ENCODE assay signal across 20 cellular contexts in the genomic region with DNA sequence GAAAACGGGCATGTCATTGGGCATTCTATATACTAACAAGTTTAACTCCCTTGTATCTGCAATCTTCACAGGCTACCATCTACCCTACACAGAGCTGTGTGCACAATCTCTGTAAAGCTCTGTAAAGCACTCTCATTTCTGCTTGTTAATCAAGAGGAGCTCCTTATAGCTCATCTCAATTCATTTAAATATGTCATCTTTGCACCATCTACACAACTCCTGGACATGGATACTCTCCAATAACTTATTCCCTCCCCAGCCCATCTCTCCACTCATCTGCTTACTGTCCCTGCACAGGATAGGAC.
A peak's percentile ranks its signal among the peaks of the same experiment; 100 is the strongest.
DNase-seq lines count a peak whose midpoint lies in the region; ATAC-seq and TF ChIP-seq lines count a peak whose summit lies in the region.
"Had no signal": no experiment of that assay in that cellular context is flagged by ENCODE, and none has a peak within 500 bp of the region (broad histone marks: within the 10 kb centered on the region; RNA-seq: fewer than 3 reads in every experiment).

No MANE protein-coding gene starts in this region.

- no peak for ATAC-seq in GM21737 (IDR thresholded peaks at IDR 0.05; ENCODE audit: unreplicated experiment)
- ATAC-seq in HG03520 (IDR thresholded peaks at IDR 0.05; ENCODE audit: unreplicated experiment) = no peak
- ATAC-seq: Panc1; stimulated activated naive B cell treated with anti-CD40 and anti-IgM and Interleukin-4, amounts not matched to agents 10 μg/mL and 1 μg/mL and 100 μg/mL, for 72 hours; upper lobe of right lung had no signal

- H3K9me3 ChIP-seq in SK-N-MC (ENCODE audit: low read depth, low read length) (no peaks in the 10 kb centered on the region), colonic mucosa (no peaks in the 10 kb centered on the region), spleen (no peaks in the 10 kb centered on the region)
- H3K9me3 ChIP-seq: right atrium auricular region, upper lobe of right lung had no signal

- H3K4me3 ChIP-seq in SK-N-MC (peak overlapping the region; percentile 23; the same call in 1 of the 2 replicates), colonic mucosa (no peak overlapping the region), spleen (no peak overlapping the region)
- H3K4me3 ChIP-seq: GM23248, right atrium auricular region, upper lobe of right lung had no signal

- peaks cover 65% of the 10 kb centered on the region for H3K4me1 Mint-ChIP-seq in activated T-cell treated with anti-CD3 and anti-CD28 coated beads, Interleukin-2, amount 50 U/mL, for 24 hours (ENCODE audit: low read depth)

- H3K36me3 Mint-ChIP-seq in activated T-cell treated with anti-CD3 and anti-CD28 coated beads, Interleukin-2, amount 50 U/mL, for 24 hours (ENCODE audit: low read depth) = peaks cover 80% of the 10 kb centered on the region
- H3K36me3 Mint-ChIP-seq: brain; stimulated activated naive B cell treated with anti-CD40 and anti-IgM and Interleukin-4, amounts not matched to agents 10 μg/mL and 1 μg/mL and 100 μg/mL, for 72 hours had no signal

- no peak for DNase-seq in activated T-cell treated with anti-CD3 and anti-CD28 coated beads, Interleukin-2, amount 50 U/mL, for 24 hours
- DNase-seq in activated T-cell treated with anti-CD3 and anti-CD28 coated beads for 4 hours (no peak), SK-N-MC (ENCODE audit: low read depth, low spot score) (no peak), colonic mucosa (no peak), spleen (no peak), MV-4-11 (lab: John Stamatoyannopoulos, UW) (no peak)
- DNase-seq: ACHN; activated gamma-delta T cell treated with Interleukin-2 at 50 U/mL for 16 hours; GM23248; NCI-H146; NCI-H82; occipital lobe; stimulated activated CD4-positive, alpha-beta T cell treated with anti-CD3 and anti-CD28 coated beads, Interleukin-15, amount 100 ng/mL, for 24 hours; stimulated activated naive B cell treated with anti-CD40 and anti-IgM and Interleukin-4, amounts not matched to agents 10 μg/mL and 1 μg/mL and 100 μg/mL, for 72 hours; upper lobe of right lung had no signal

- peaks cover 3% of the 10 kb centered on the region for H3K9me3 Mint-ChIP-seq in activated T-cell treated with anti-CD3 and anti-CD28 coated beads, Interleukin-2, amount 50 U/mL, for 24 hours
- H3K9me3 Mint-ChIP-seq: brain; stimulated activated naive B cell treated with anti-CD40 and anti-IgM and Interleukin-4, amounts not matched to agents 10 μg/mL and 1 μg/mL and 100 μg/mL, for 72 hours had no signal

- no peaks in the 10 kb centered on the region for H3K27me3 ChIP-seq in colonic mucosa
- no peaks in the 10 kb centered on the region for H3K27me3 ChIP-seq in spleen (replicated peaks in 1 of 7)
- H3K27me3 ChIP-seq: right atrium auricular region, upper lobe of right lung had no signal

- H3K36me3 ChIP-seq in SK-N-MC (ENCODE audit: insufficient read depth, low read length) = no peaks in the 10 kb centered on the region
- H3K36me3 ChIP-seq in colonic mucosa = no peaks in the 10 kb centered on the region
- peaks cover 0 to 3% (median 0%) of the 10 kb centered on the region in 6 donors for H3K36me3 ChIP-seq in spleen
- H3K36me3 ChIP-seq: right atrium auricular region, upper lobe of right lung had no signal

- no peak for TF ChIP-seq POLR2A in spleen (IDR thresholded peaks at IDR 0.05)

- intact Hi-C loops in colonic mucosa (cut with DNase I) = no loop called here
- intact Hi-C loops in spleen (cut with DNase I; ENCODE audit: low total_unique reads) = loop anchor here (5.0 kb wide), 1 partner anchor 110 kb away; no protein-coding TSS in a partner anchor

- H3K27ac ChIP-seq in SK-N-MC (peak overlapping the region; percentile 82; the same call in 1 of the 2 replicates), colonic mucosa (peak overlapping the region; percentile 28), spleen (peak overlapping the region; percentile 14 to 77 (median 56))
- H3K27ac ChIP-seq: GM23248, right atrium auricular region had no signal

- H3K4me1 ChIP-seq in colonic mucosa (peaks cover 4% of the 10 kb centered on the region), spleen (peaks cover 0 to 43% (median 17%) of the 10 kb centered on the region in 6 donors)
- H3K4me1 ChIP-seq: right atrium auricular region had no signal

- no peak for TF ChIP-seq CTCF in colonic mucosa (IDR thresholded peaks at IDR 0.05)
- no peak for TF ChIP-seq CTCF in spleen (IDR thresholded peaks at IDR 0.05 in 8 of 11, conservative IDR thresholded peaks at IDR 0.05 in 3 of 11)

- peak overlapping the region; percentile 15 for H3K4me3 Mint-ChIP-seq in activated T-cell treated with anti-CD3 and anti-CD28 coated beads, Interleukin-2, amount 50 U/mL, for 24 hours
- H3K4me3 Mint-ChIP-seq: brain; stimulated activated naive B cell treated with anti-CD40 and anti-IgM and Interleukin-4, amounts not matched to agents 10 μg/mL and 1 μg/mL and 100 μg/mL, for 72 hours had no signal

- H3K27ac Mint-ChIP-seq in activated T-cell treated with anti-CD3 and anti-CD28 coated beads, Interleukin-2, amount 50 U/mL, for 24 hours = peak overlapping the region; percentile 75
- H3K27ac Mint-ChIP-seq: stimulated activated naive B cell treated with anti-CD40 and anti-IgM and Interleukin-4, amounts not matched to agents 10 μg/mL and 1 μg/mL and 100 μg/mL, for 72 hours had no signal

- no peaks in the 10 kb centered on the region for H3K27me3 Mint-ChIP-seq in activated T-cell treated with anti-CD3 and anti-CD28 coated beads, Interleukin-2, amount 50 U/mL, for 24 hours
- H3K27me3 Mint-ChIP-seq: brain had no signal

- WGBS in spleen, 5 donors = 48 to 58% (median 50%) methylated on average over 1 of the region's 1 CpG

- H3K9ac ChIP-seq in SK-N-MC (ENCODE audit: insufficient read length) (no peak overlapping the region), colonic mucosa (ENCODE audit: low read depth in 2 of 2, low read length in 2 of 2) (no peak overlapping the region)
- H3K9ac ChIP-seq: GM23248 had no signal

Comparison
In these comparisons a context has a peak if more than half of its experiments do, and no peak if none do; other contexts are left out.
1. H3K27ac ChIP-seq: peak in every context shown above with its lines; median percentile 82 in SK-N-MC; 56 in spleen; 28 in colonic mucosa.